14 cellular contexts compared by ENCODE assay signal in the genomic region with DNA sequence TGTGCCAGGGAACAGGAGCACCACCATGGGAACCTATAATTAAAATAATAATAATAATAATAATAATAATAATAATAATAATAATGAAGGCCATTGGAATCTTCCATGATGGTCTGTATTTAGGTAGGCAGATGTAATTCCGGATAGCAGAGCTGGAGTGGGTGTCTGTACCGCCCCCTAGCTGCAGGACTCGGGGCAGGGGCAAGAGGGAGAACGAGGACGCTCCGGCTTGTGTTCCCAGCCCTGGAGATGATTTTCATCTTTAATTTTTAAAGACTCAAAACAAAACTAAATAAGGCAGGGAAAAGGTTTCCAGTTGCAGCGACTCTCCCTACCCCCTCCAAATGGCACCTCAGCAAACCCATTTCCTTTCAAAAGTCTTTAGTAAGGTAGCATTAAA.
DNase-seq lines count a peak whose midpoint lies in the region; ATAC-seq and TF ChIP-seq lines count a peak whose summit lies in the region.
"Had no signal": no experiment of that assay in that cellular context is flagged by ENCODE, and none has a peak within 500 bp of the region (broad histone marks: within the 10 kb centered on the region; RNA-seq: fewer than 3 reads in every experiment).

No MANE protein-coding gene starts in this region.

- no peaks in the 10 kb centered on the region for H3K79me1 ChIP-seq in H9 (ENCODE audit: insufficient read depth, low read depth, low read length, poor library complexity, severe bottlenecking)

- DNase-seq in NCI-H524 (lab: John Stamatoyannopoulos, UW) (peak; percentile 24 to 45), NCI-H524 treated with DMSO at 0.1 percent for 48 hours (lab: John Stamatoyannopoulos, UW) (no peak), H9 (peak; percentile 58), PC-9 (no peak), nephron progenitor cell (peak; percentile 25), A172 (ENCODE audit: low spot score) (no peak)
- DNase-seq: activated CD4-positive, alpha-beta T cell treated with anti-CD3 and anti-CD28 coated beads for 48 hours; aorta; dorsolateral prefrontal cortex; KG1 had no signal

- H3K18ac ChIP-seq in H9 (ENCODE audit: insufficient read length, low read depth, low read length), result no peak overlapping the region

- H3K9me3 Mint-ChIP-seq in H9 (no peaks in the 10 kb centered on the region), nephron progenitor cell (no peaks in the 10 kb centered on the region)
- H3K9me3 Mint-ChIP-seq: memory B cell had no signal

- peaks cover 17 to 18% of the 10 kb centered on the region in 2 experiments for H3K4me1 Mint-ChIP-seq in H9
- H3K4me1 Mint-ChIP-seq in nephron progenitor cell, result peaks cover 3% of the 10 kb centered on the region
- H3K4me1 Mint-ChIP-seq: memory B cell had no signal

- no peak overlapping the region for H2BK5ac ChIP-seq in H9 (ENCODE audit: insufficient read length, low read length)

- no peaks in the 10 kb centered on the region for H3K9me2 ChIP-seq in PC-9 (ENCODE audit: insufficient read depth)

- no peak overlapping the region for H2AFZ ChIP-seq in H9 (ENCODE audit: low read length)
- H2AFZ ChIP-seq in PC-9, result no peak overlapping the region

- no peak overlapping the region for H3K23ac ChIP-seq in H9 (ENCODE audit: insufficient read length, low read depth, low read length)

- intact Hi-C loops in PC-9 (cut with micrococcal nuclease; ENCODE audit: unreplicated experiment), result no loop called here

- no peak overlapping the region for H3K9ac ChIP-seq in H9 (ENCODE audit: extremely low read depth, insufficient read length, low read length)

- no peak overlapping the region for H3K4me2 ChIP-seq in H9 (ENCODE audit: insufficient read depth, insufficient read length, low read length)
- H3K4me2 ChIP-seq in PC-9, result no peak overlapping the region

- H3K36me3 Mint-ChIP-seq in H9 (ENCODE audit: insufficient read depth in 1 of 3, low read depth in 3 of 3) (no peaks in the 10 kb centered on the region), nephron progenitor cell (ENCODE audit: low read depth) (no peaks in the 10 kb centered on the region)
- H3K36me3 Mint-ChIP-seq: memory B cell had no signal

- H3K79me2 ChIP-seq in H9 (ENCODE audit: insufficient read depth, low read length) (no peaks in the 10 kb centered on the region), PC-9 (ENCODE audit: low read depth) (no peaks in the 10 kb centered on the region)

- H4K20me1 ChIP-seq in H9 (ENCODE audit: control insufficient read depth, insufficient read depth, insufficient read length) (no peaks in the 10 kb centered on the region), PC-9 (ENCODE audit: insufficient read depth) (no peaks in the 10 kb centered on the region)

- H3K27ac ChIP-seq in H9 (ENCODE audit: insufficient read length, low read depth, low read length), result no peak overlapping the region
- no peak overlapping the region for H3K27ac ChIP-seq in PC-9
- H3K27ac ChIP-seq: dorsolateral prefrontal cortex, skin epidermis had no signal

- H3K9me3 ChIP-seq in H9 (ENCODE audit: control insufficient read depth, low read depth, low read length) (no peaks in the 10 kb centered on the region), PC-9 (ENCODE audit: insufficient read depth, low read depth) (no peaks in the 10 kb centered on the region)

- H3K23me2 ChIP-seq in H9 (ENCODE audit: insufficient read length, low read depth, low read length, poor library complexity, severe bottlenecking), result no peaks in the 10 kb centered on the region

- H2BK20ac ChIP-seq in H9 (ENCODE audit: low read depth, low read length, poor library complexity, severe bottlenecking), result no peak overlapping the region

- H3K27me3 Mint-ChIP-seq in H9 (ENCODE audit: low read depth), result no peaks in the 10 kb centered on the region
- H3K27me3 Mint-ChIP-seq in nephron progenitor cell (ENCODE audit: low read depth, poor library complexity), result peaks cover 31% of the 10 kb centered on the region
- H3K27me3 Mint-ChIP-seq: memory B cell had no signal

- no peak overlapping the region for H4K91ac ChIP-seq in H9 (ENCODE audit: insufficient read length, low read depth, low read length)

- H3T11ph ChIP-seq in H9 (ENCODE audit: low read length), result no peak overlapping the region

- H4K5ac ChIP-seq in H9 (ENCODE audit: insufficient read length, low read depth, low read length), result no peak overlapping the region

- no peak for ATAC-seq in HG03432 (IDR thresholded peaks at IDR 0.05; ENCODE audit: unreplicated experiment)
- no peak for ATAC-seq in HG03565 (IDR thresholded peaks at IDR 0.05; ENCODE audit: unreplicated experiment)

- peak; percentile 85 for TF ChIP-seq CTCF in H9 (conservative IDR thresholded peaks at IDR 0.05)
- TF ChIP-seq CTCF in PC-9 (conservative IDR thresholded peaks at IDR 0.05), result 0 out of 2 replicates have a peak, but pooled peaks have one; percentile 15
- peak; percentile 31 for TF ChIP-seq CTCF in nephron progenitor cell (IDR thresholded peaks at IDR 0.05)

- no peak overlapping the region for H3K4me3 Mint-ChIP-seq in H9
- no peak overlapping the region for H3K4me3 Mint-ChIP-seq in nephron progenitor cell
- H3K4me3 Mint-ChIP-seq: memory B cell had no signal

- H3K4me1 ChIP-seq in H9 (ENCODE audit: insufficient read depth, low read length) (no peaks in the 10 kb centered on the region), PC-9 (replicated peaks; ENCODE audit: insufficient read depth) (no peaks in the 10 kb centered on the region)

- no peak overlapping the region for H2BK120ac ChIP-seq in H9 (ENCODE audit: low read depth, low read length, poor library complexity, severe bottlenecking)

- CTCF ChIA-PET in PC-9 (lab: Charles Lee), result no interaction called here

- no peak overlapping the region for H3K14ac ChIP-seq in H9 (ENCODE audit: insufficient read depth, low read length)

- H2BK15ac ChIP-seq in H9 (ENCODE audit: low read depth, low read length), result no peak overlapping the region

- no peak overlapping the region for H3K27ac Mint-ChIP-seq in H9
- H3K27ac Mint-ChIP-seq in nephron progenitor cell, result no peak overlapping the region
- H3K27ac Mint-ChIP-seq: memory B cell had no signal

- H3K56ac ChIP-seq in H9 (ENCODE audit: insufficient read length, low read depth, low read length), result no peak overlapping the region

- WGBS in H9 (ENCODE audit: extremely low coverage, insufficient read length, low lambda C conversion rate), result no CpG with 5 or more reads among the region's 7 CpGs

- H3K36me3 ChIP-seq in PC-9 (ENCODE audit: low read depth), result no peaks in the 10 kb centered on the region

- POLR2A ChIA-PET in PC-9 (lab: Charles Lee; ENCODE audit: unreplicated experiment), result no interaction called here

- no peak overlapping the region for H2BK12ac ChIP-seq in H9 (ENCODE audit: insufficient read length, low read depth, low read length)

- no peaks in the 10 kb centered on the region for H3K27me3 ChIP-seq in H9 (ENCODE audit: insufficient read depth, low read length)
- peaks cover 45% of the 10 kb centered on the region for H3K27me3 ChIP-seq in PC-9 (ENCODE audit: insufficient read depth, low read depth)

- H3F3A ChIP-seq in PC-9 (ENCODE audit: insufficient read depth, low read depth), result no peaks in the 10 kb centered on the region

- no peak overlapping the region for H3K4ac ChIP-seq in H9 (ENCODE audit: low read depth, low read length)

- H4K8ac ChIP-seq in H9 (replicated peaks; ENCODE audit: insufficient read length, low read depth, low read length), result no peak overlapping the region

- H2AK5ac ChIP-seq in H9 (ENCODE audit: insufficient read length, low read length), result no peak overlapping the region

- no peak overlapping the region for H3K4me3 ChIP-seq in PC-9
- H3K4me3 ChIP-seq: dorsolateral prefrontal cortex, skin epidermis had no signal

- no TSS peak for BruUV-seq in PC-9 (replicated peaks; lab: Mats Ljungman, UMichigan)

Comparison
In these comparisons a context has a peak if more than half of its experiments do, and no peak if none do; other contexts are left out.
1. DNase-seq: peak in NCI-H524 (2 of 2), H9 (single experiment) and nephron progenitor cell (single experiment); none in NCI-H524 treated with DMSO at 0.1 percent for 48 hours (single experiment), PC-9 (0 of 2) and A172 (single experiment).
2. CTCF ChIP-seq: peak in every context shown above with its lines; median percentile 85 in H9; 31 in nephron progenitor cell; 15 in PC-9.